In the genomic region with DNA sequence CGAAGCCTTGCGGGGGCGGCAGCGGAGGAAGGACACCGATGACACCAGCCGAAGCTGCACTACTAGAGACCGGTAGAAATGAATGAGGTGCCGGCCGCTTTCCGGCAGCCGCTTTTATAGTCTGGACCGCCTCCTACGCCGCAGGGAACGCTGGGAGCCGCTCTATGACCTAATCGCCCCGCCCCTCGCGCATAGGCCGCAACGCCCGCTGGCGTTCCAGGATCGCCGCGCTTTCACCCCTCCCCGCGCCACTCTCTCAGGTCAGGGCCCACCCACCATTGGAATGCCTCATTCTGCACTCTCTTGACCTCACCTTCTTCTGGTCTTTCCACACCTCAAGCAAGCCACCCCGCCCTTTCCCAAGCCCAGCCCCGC, we compare ENCODE assay signal across 8 cellular contexts. TPM values are rescaled to one million over a fixed set of nuclear protein-coding genes. Genes with fewer than 3 reads are reported as not detected.
DNase-seq lines count a peak whose midpoint lies in the region; ATAC-seq and TF ChIP-seq lines count a peak whose summit lies in the region.

A gene (minus strand): TSS at position 89 of the 375 bp plus-strand sequence. CDS start 170 bp downstream, outside the sequence.

- TF ChIP-seq CTCF in LNCaP clone FGC (IDR thresholded peaks at IDR 0.05; ENCODE audit: control insufficient read depth, extremely low read depth, insufficient read depth) (no peak), RWPE2 (IDR thresholded peaks at IDR 0.05; ENCODE audit: poor library complexity, severe bottlenecking) (no peak), natural killer cell (IDR thresholded peaks at IDR 0.05) (no peak)

- peaks cover 99% of the 10 kb centered on the region for H3K36me3 Mint-ChIP-seq in activated T-helper 17 cell treated with anti-CD3 and anti-CD28 coated beads, Interleukin-2, amount 50 U/mL, for 72 hours (ENCODE audit: low read depth)
- peaks cover 59% of the 10 kb centered on the region for H3K36me3 Mint-ChIP-seq in natural killer cell

- H3K27ac ChIP-seq in GM23248 = peak within 1 kb of the TSS; percentile 100
- H3K27ac ChIP-seq in RWPE2 (ENCODE audit: poor library complexity, severe bottlenecking) = peak within 1 kb of the TSS; percentile 92

- H3K4me1 Mint-ChIP-seq in activated T-helper 17 cell treated with anti-CD3 and anti-CD28 coated beads, Interleukin-2, amount 50 U/mL, for 72 hours = peaks cover 50% of the 10 kb centered on the region
- peaks cover 69 to 74% of the 10 kb centered on the region in 2 donors for H3K4me1 Mint-ChIP-seq in natural killer cell

- H3K4me3 ChIP-seq in GM23248 (peak within 1 kb of the TSS; percentile 98), LNCaP clone FGC (ENCODE audit: low read depth, low read length) (peak within 1 kb of the TSS; percentile 81), RWPE2 (ENCODE audit: severe bottlenecking) (peak within 1 kb of the TSS; percentile 85)

- no peaks in the 10 kb centered on the region for H3K27me3 Mint-ChIP-seq in activated T-helper 17 cell treated with anti-CD3 and anti-CD28 coated beads, Interleukin-2, amount 50 U/mL, for 72 hours
- no peaks in the 10 kb centered on the region for H3K27me3 Mint-ChIP-seq in natural killer cell (ENCODE audit: low read depth in 2 of 2)

- in situ Hi-C loops in GM23248 (cut with MboI) = no loop called here

- peak within 1 kb of the TSS; percentile 98 for H3K4me2 ChIP-seq in GM23248 (ENCODE audit: unreplicated experiment)

- H2AFZ ChIP-seq in GM23248 = peak within 1 kb of the TSS; percentile 76

- ATAC-seq in RWPE2 (ENCODE audit: low read depth) = peak; percentile 73
- peak; percentile 74 for ATAC-seq in activated T-helper 17 cell treated with anti-CD3 and anti-CD28 coated beads, Interleukin-2, amount 50 U/mL, for 72 hours (replicated peaks)
- peak; percentile 66 to 81 (median 66) for ATAC-seq in natural killer cell

- H3K4me3 Mint-ChIP-seq in activated T-helper 17 cell treated with anti-CD3 and anti-CD28 coated beads, Interleukin-2, amount 50 U/mL, for 72 hours = peak within 1 kb of the TSS; percentile 98
- peak within 1 kb of the TSS; percentile 95 for H3K4me3 Mint-ChIP-seq in natural killer cell

- intact Hi-C loops in natural killer cell (cut with micrococcal nuclease) = loop anchor here (1.0 to 5.0 kb wide), 5 partner anchors 9 to 734 kb away; a partner anchor contains a TSS

- H3K9me3 Mint-ChIP-seq in activated T-helper 17 cell treated with anti-CD3 and anti-CD28 coated beads, Interleukin-2, amount 50 U/mL, for 72 hours = no peaks in the 10 kb centered on the region
- no peaks in the 10 kb centered on the region for H3K9me3 Mint-ChIP-seq in natural killer cell

- H4K20me1 ChIP-seq in GM23248 (ENCODE audit: insufficient read depth) = peaks cover 30% of the 10 kb centered on the region

- peaks cover 92% of the 10 kb centered on the region for H3K79me2 ChIP-seq in GM23248 (ENCODE audit: insufficient read depth)

- H3K4me1 ChIP-seq in GM23248 (ENCODE audit: insufficient read depth) = peaks cover 33% of the 10 kb centered on the region
- peaks cover 25% of the 10 kb centered on the region for H3K4me1 ChIP-seq in RWPE2 (ENCODE audit: insufficient read depth, poor library complexity, severe bottlenecking)

- H3K9ac ChIP-seq in GM23248 = peak within 1 kb of the TSS; percentile 100

- WGBS in GM23248 (ENCODE audit: low coverage in 1 of 2, low lambda C conversion rate in 2 of 2, missing lambda C conversion rate in 2 of 2), 2 experiments = 1% methylated on average over 20 to 29 of the region's 31 CpGs

- H3K27me3 ChIP-seq in GM23248 (replicated peaks; ENCODE audit: insufficient read depth) (no peaks in the 10 kb centered on the region), RWPE2 (ENCODE audit: insufficient read depth, poor library complexity, severe bottlenecking) (no peaks in the 10 kb centered on the region)

- peak within 1 kb of the TSS; percentile 100 for H3K27ac Mint-ChIP-seq in activated T-helper 17 cell treated with anti-CD3 and anti-CD28 coated beads, Interleukin-2, amount 50 U/mL, for 72 hours
- H3K27ac Mint-ChIP-seq in natural killer cell = peak within 1 kb of the TSS; percentile 97 to 99

- H3K9me2 ChIP-seq in GM23248 (ENCODE audit: insufficient read depth) = no peaks in the 10 kb centered on the region

- H3F3A ChIP-seq in GM23248 (ENCODE audit: insufficient read depth) = peaks cover 50% of the 10 kb centered on the region

- DNase-seq in DMS79 treated with DMSO at 0.1 percent for 48 hours (lab: John Stamatoyannopoulos, UW) (peak; percentile 88), GM23248 (peak; percentile 98), LNCaP clone FGC (ENCODE audit: low read depth) (no peak), RWPE2 (ENCODE audit: low spot score) (peak; percentile 99), fibroblast of peridontal ligament (ENCODE audit: extremely low read depth) (peak; percentile 95), natural killer cell (peak; percentile 97)
- peak; percentile 100 for DNase-seq in stimulated activated naive CD4-positive, alpha-beta T cell (lab: John Stamatoyannopoulos, UW)

- H3K36me3 ChIP-seq in GM23248 (ENCODE audit: low read depth) (peaks cover 45% of the 10 kb centered on the region), RWPE2 (ENCODE audit: low read depth) (peaks cover 82% of the 10 kb centered on the region)

- no peaks in the 10 kb centered on the region for H3K9me3 ChIP-seq in GM23248 (ENCODE audit: low read depth)
- H3K9me3 ChIP-seq in RWPE2 (ENCODE audit: severe bottlenecking) = no peaks in the 10 kb centered on the region

RNA-seq across cellular contexts. Expression of the gene that starts here (rescaled TPM):
- 241 and 303 TPM in 2 replicates for total RNA-seq in GM23248 (2014; rRNA removed; shearing (Covaris generic))
- 595 and 643 TPM in 2 replicates for polyA plus RNA-seq in GM23248 (2016; fragmentation: Nextera tagmentation; extraction: Ambion mirVana)
- 100 to 1,000 TPM; 485 to 742 TPM for total RNA-seq in activated T-helper 17 cell treated with anti-CD3 and anti-CD28 coated beads, Interleukin-2, amount 50 U/mL, for 72 hours
- 1,000 to 10,000 TPM; 2,956 to 3,334 (median 3,276) TPM for total RNA-seq in natural killer cell
